ENCODE assay signal across 10 cellular contexts in the genomic region with DNA sequence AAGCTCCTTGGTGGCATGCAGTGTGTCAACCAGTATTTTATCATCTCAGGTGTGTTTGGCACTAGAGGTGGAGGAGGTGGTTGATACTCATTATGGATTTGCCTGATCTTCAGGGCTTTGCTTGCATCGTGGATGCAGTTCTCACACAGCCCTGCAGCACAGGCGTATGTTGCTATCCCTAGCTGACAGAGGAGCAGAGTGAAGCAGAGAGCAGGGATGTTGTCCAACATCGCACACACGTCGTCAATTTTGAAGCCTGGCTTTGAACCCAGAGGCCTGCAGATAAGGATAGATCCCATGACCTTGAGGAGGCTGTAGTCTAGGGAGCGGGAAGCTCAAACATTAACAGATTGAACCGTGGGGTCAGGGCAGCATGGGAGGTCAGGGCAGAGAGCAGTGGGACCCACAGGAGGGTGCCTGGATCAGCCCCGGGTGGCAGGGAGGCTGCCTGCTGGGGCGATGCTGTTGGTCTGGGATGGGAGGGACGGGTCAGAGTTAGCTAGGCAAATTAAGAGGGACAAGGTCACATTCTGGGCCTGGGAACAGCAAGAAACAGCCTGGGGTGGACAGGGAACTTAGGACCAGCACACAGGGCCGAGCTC. TPM values are rescaled to one million over a fixed set of nuclear protein-coding genes. Genes with fewer than 3 reads are reported as not detected.
DNase-seq lines count a peak whose midpoint lies in the region; ATAC-seq and TF ChIP-seq lines count a peak whose summit lies in the region.
"Had no signal": no experiment of that assay in that cellular context is flagged by ENCODE, and none has a peak within 500 bp of the region (broad histone marks: within the 10 kb centered on the region; RNA-seq: fewer than 3 reads in every experiment).

No MANE protein-coding gene starts in this region.

- peaks cover 77% of the 10 kb centered on the region for H3K4me1 Mint-ChIP-seq in CD8-positive, alpha-beta T cell (ENCODE audit: low read depth)

- no peak overlapping the region for H2AFZ ChIP-seq in mesenchymal stem cell (ENCODE audit: low read depth, low read length)
- H2AFZ ChIP-seq: GM23338 had no signal

- intact Hi-C loops in CD8-positive, alpha-beta T cell (cut with DNase I, micrococcal nuclease), result no loop called here
- intact Hi-C loops in adrenal gland (cut with DNase I), result loop anchor here in 1 of 2 donors (5.0 kb wide), 1 partner anchor 101 kb away; no protein-coding TSS in a partner anchor

- H2BK12ac ChIP-seq in mesenchymal stem cell (ENCODE audit: low read length in 2 of 2), result peak overlapping the region in 1 of 2 experiments; percentile 24

- no peak overlapping the region for H3K27ac ChIP-seq in CD8-positive, alpha-beta T cell (ENCODE audit: low read depth, low read length)
- H3K27ac ChIP-seq in adrenal gland (peak overlapping the region in 3 of 5 donors; percentile 38 to 75 (median 63)), mesenchymal stem cell (ENCODE audit: low read length, poor library complexity, severe bottlenecking) (no peak overlapping the region)
- H3K27ac ChIP-seq: colonic mucosa had no signal

- peak overlapping the region in 1 of 2 experiments; percentile 23 for H3K23ac ChIP-seq in mesenchymal stem cell (ENCODE audit: low read length in 2 of 2)

- H4K8ac ChIP-seq in mesenchymal stem cell (ENCODE audit: low read length), result peak overlapping the region; percentile 22

- H3K27me3 ChIP-seq in CD8-positive, alpha-beta T cell (ENCODE audit: insufficient read depth, low read length), result no peaks in the 10 kb centered on the region
- H3K27me3 ChIP-seq in adrenal gland, result no peaks in the 10 kb centered on the region
- H3K27me3 ChIP-seq in mesenchymal stem cell (ENCODE audit: control insufficient read depth in 1 of 2, insufficient read depth in 1 of 2, low read length in 2 of 2), result no peaks in the 10 kb centered on the region
- H3K27me3 ChIP-seq: colonic mucosa had no signal

- H3K79me1 ChIP-seq in mesenchymal stem cell (replicated peaks; ENCODE audit: low read length, poor library complexity, severe bottlenecking), result peaks cover 2% of the 10 kb centered on the region

- H3K4me2 ChIP-seq in mesenchymal stem cell (ENCODE audit: low read length, poor library complexity, severe bottlenecking), result no peak overlapping the region
- H3K4me2 ChIP-seq: GM23338 had no signal

- no peaks in the 10 kb centered on the region for H3K27me3 Mint-ChIP-seq in CD8-positive, alpha-beta T cell (ENCODE audit: low read depth)

- H3K4me1 ChIP-seq in CD8-positive, alpha-beta T cell (ENCODE audit: insufficient read depth, low read length), result peaks cover 76% of the 10 kb centered on the region
- H3K4me1 ChIP-seq in adrenal gland (replicated peaks in 1 of 2), result peaks cover 43 to 72% of the 10 kb centered on the region in 2 donors
- H3K4me1 ChIP-seq in mesenchymal stem cell (ENCODE audit: control insufficient read depth, insufficient read depth, low read depth, low read length), result peaks cover 11% of the 10 kb centered on the region
- H3K4me1 ChIP-seq: colonic mucosa had no signal

- POLR2A ChIA-PET in CD8-positive, alpha-beta T cell (lab: Charles Lee), result interaction anchor here (0.7 to 2.7 kb wide), 4 partner anchors 10 to 56 kb away, joined by 3 to 11 read pairs (median 5); a partner anchor contains a TSS

- H3K4me3 ChIP-seq in CD8-positive, alpha-beta T cell (ENCODE audit: low read depth, low read length), result no peak overlapping the region
- H3K4me3 ChIP-seq in adrenal gland, result no peak overlapping the region
- H3K4me3 ChIP-seq in mesenchymal stem cell (ENCODE audit: insufficient read depth in 1 of 2, low read depth in 1 of 2, low read length in 2 of 2), result no peak overlapping the region
- H3K4me3 ChIP-seq: colonic mucosa, GM23338 had no signal

- H4K91ac ChIP-seq in mesenchymal stem cell (ENCODE audit: low read length), result peak overlapping the region; percentile 11

- 19 to 37% (median 34%) methylated on average over 10 to 11 of the region's 11 CpGs for WGBS in adrenal gland, 4 donors
- WGBS in mesenchymal stem cell, result 81% methylated on average over 11 of the region's 11 CpGs

- H2BK120ac ChIP-seq in mesenchymal stem cell (ENCODE audit: low read depth, low read length), result no peak overlapping the region

- H3K9me3 Mint-ChIP-seq in CD8-positive, alpha-beta T cell, result no peaks in the 10 kb centered on the region

- H2BK15ac ChIP-seq in mesenchymal stem cell (ENCODE audit: low read depth, poor library complexity, severe bottlenecking), result no peak overlapping the region

- peaks cover 24% of the 10 kb centered on the region for H3K36me3 Mint-ChIP-seq in CD8-positive, alpha-beta T cell

- H2BK5ac ChIP-seq in mesenchymal stem cell (ENCODE audit: low read depth, low read length, poor library complexity, severe bottlenecking), result no peak overlapping the region

- H3K18ac ChIP-seq in mesenchymal stem cell (ENCODE audit: low read depth in 1 of 2, low read length in 2 of 2), result peak overlapping the region in 1 of 2 experiments; percentile 26

- TF ChIP-seq CTCF in CD8-positive, alpha-beta T cell (IDR thresholded peaks at IDR 0.05), result no peak
- peak in 1 of 6 experiments; percentile 25 for TF ChIP-seq CTCF in adrenal gland (IDR thresholded peaks at IDR 0.05)

- DNase-seq in CD8-positive, alpha-beta T cell, result no peak
- DNase-seq in adrenal gland (peak in 5 of 7 donors; percentile 46 to 67 (median 51)), mesenchymal stem cell (no peak), NCI-H187 (lab: John Stamatoyannopoulos, UW) (no peak), T1000 (lab: John Stamatoyannopoulos, UW) (no peak)
- DNase-seq: activated naive CD4-positive, alpha-beta T cell; colonic mucosa had no signal

- TF ChIP-seq POLR2A in adrenal gland (IDR thresholded peaks at IDR 0.05), result no peak

- no peaks in the 10 kb centered on the region for H3K36me3 ChIP-seq in CD8-positive, alpha-beta T cell (ENCODE audit: insufficient read depth, low read length)
- H3K36me3 ChIP-seq in adrenal gland (replicated peaks in 1 of 2) (no peaks in the 10 kb centered on the region), mesenchymal stem cell (ENCODE audit: control insufficient read depth in 1 of 2, insufficient read depth in 2 of 2, low read depth in 1 of 2, low read length in 2 of 2) (no peaks in the 10 kb centered on the region)
- H3K36me3 ChIP-seq: colonic mucosa had no signal

- H3K9me3 ChIP-seq in CD8-positive, alpha-beta T cell (ENCODE audit: low read length), result no peaks in the 10 kb centered on the region
- H3K9me3 ChIP-seq in adrenal gland (replicated peaks in 1 of 3) (no peaks in the 10 kb centered on the region), mesenchymal stem cell (ENCODE audit: control insufficient read depth, low read length) (no peaks in the 10 kb centered on the region)
- H3K9me3 ChIP-seq: colonic mucosa had no signal

- no peak overlapping the region for H3K4ac ChIP-seq in mesenchymal stem cell (ENCODE audit: low read depth in 1 of 2, low read length in 2 of 2)

- H3K14ac ChIP-seq in mesenchymal stem cell (ENCODE audit: low read length in 2 of 2), result no peak overlapping the region

- peak overlapping the region; percentile 25 for H3K27ac Mint-ChIP-seq in CD8-positive, alpha-beta T cell

- CTCF ChIA-PET in CD8-positive, alpha-beta T cell (lab: Charles Lee), result interaction anchor here (0.7 to 10.1 kb wide), 8 partner anchors 8 to 123 kb away, joined by 3 to 109 read pairs (median 5); no protein-coding TSS in a partner anchor

- H3K4me3 Mint-ChIP-seq in CD8-positive, alpha-beta T cell, result peak overlapping the region; percentile 24
- H3K4me3 Mint-ChIP-seq: GM23338 had no signal

- ATAC-seq in CD8-positive, alpha-beta T cell, result no peak
- ATAC-seq in HG02588 (IDR thresholded peaks at IDR 0.05; ENCODE audit: unreplicated experiment), result no peak
- ATAC-seq: GM23338 had no signal

- no peak overlapping the region for H2AK5ac ChIP-seq in mesenchymal stem cell (ENCODE audit: low read length, severe bottlenecking)

- no peak overlapping the region for H3K9ac ChIP-seq in mesenchymal stem cell (ENCODE audit: low read length)

RNA-seq across cellular contexts. Expression of a gene that starts 4.2 kb away (rescaled TPM):
- 10 to 100 TPM; 25.8 to 28.8 TPM for total RNA-seq in CD8-positive, alpha-beta T cell
- 100 to 1,000 TPM in 1 of 8 donors, 10 to 100 TPM in 7; 25.7 to 103 (median 65.9) TPM for total RNA-seq in adrenal gland
- polyA plus RNA-seq in adrenal gland, result 10 to 100 TPM; 13.0 to 18.1 (median 15.2) TPM
- polyA plus RNA-seq in mesenchymal stem cell (2013, experiment 1 of 2), result 9.0 TPM
- 9.1 TPM for polyA plus RNA-seq in mesenchymal stem cell (2013, experiment 2 of 2)

RNA-seq across cellular contexts. Expression of a gene that starts 43.8 kb away (rescaled TPM):
- 1 to 10 TPM; 1.8 to 2.1 TPM for total RNA-seq in CD8-positive, alpha-beta T cell
- total RNA-seq in adrenal gland, result 10 to 100 TPM in 1 of 8 donors, 1 to 10 TPM in 7; 1.2 to 11.5 (median 4.3) TPM
- 1 to 10 TPM; 2.3 to 8.1 (median 3.9) TPM for polyA plus RNA-seq in adrenal gland
- polyA plus RNA-seq in mesenchymal stem cell (2013, experiment 1 of 2), result 0.32 TPM
- 0.21 TPM for polyA plus RNA-seq in mesenchymal stem cell (2013, experiment 2 of 2)
- total RNA-seq: HT1080 had no signal
- polyA plus RNA-seq: GM23338 had no signal

RNA-seq across cellular contexts. Expression of a gene that starts 55.7 kb away (rescaled TPM):
- 1 to 10 TPM; 3.0 to 4.0 TPM for total RNA-seq in CD8-positive, alpha-beta T cell
- 10 to 100 TPM in 3 of 8 donors, 1 to 10 TPM in 5; 5.0 to 18.8 (median 8.5) TPM for total RNA-seq in adrenal gland
- 1 to 10 TPM; 2.4 to 9.3 (median 4.2) TPM for polyA plus RNA-seq in adrenal gland
- polyA plus RNA-seq in mesenchymal stem cell (2013, experiment 1 of 2), result 0.99 TPM
- polyA plus RNA-seq in mesenchymal stem cell (2013, experiment 2 of 2), result 1.1 TPM

Comparison
In these comparisons a context has a peak if more than half of its experiments do, and no peak if none do; other contexts are left out.
1. DNase-seq: peak in adrenal gland (5 of 7); none in CD8-positive, alpha-beta T cell (0 of 7), mesenchymal stem cell (single experiment), NCI-H187 (0 of 2) and T1000 (single experiment).
2. H3K27ac ChIP-seq: peak in adrenal gland (3 of 5); none in CD8-positive, alpha-beta T cell (single experiment) and mesenchymal stem cell (single experiment).